1 cellular context compared by ENCODE assay signal in genomic region chr13:80695841-80696240, GRCh38.
TF ChIP-seq lines count a peak whose summit lies in the region.

No MANE protein-coding gene starts in this region.

TF ChIP-seq in SK-N-SH treated with all-trans-retinoic acid at 6 μM for 48 hours, 23 proteins besides CTCF, POLR2A, EP300 and RAD21 (continued from another document):
- TF ChIP-seq CSRNP3 (CRISPR knock-in tag; IDR thresholded peaks at IDR 0.05) (no peak), POU6F1 (CRISPR knock-in tag; IDR thresholded peaks at IDR 0.05; ENCODE audit: borderline replicate concordance, low read depth) (no peak), ISL1 (CRISPR knock-in tag; IDR thresholded peaks at IDR 0.05) (no peak), TCF4 (CRISPR knock-in tag; IDR thresholded peaks at IDR 0.05; ENCODE audit: borderline replicate concordance) (no peak), GLIS3 (CRISPR knock-in tag; IDR thresholded peaks at IDR 0.05) (no peak), OSR1 (CRISPR knock-in tag; IDR thresholded peaks at IDR 0.05) (no peak), TOX (CRISPR knock-in tag; IDR thresholded peaks at IDR 0.05; ENCODE audit: borderline replicate concordance) (no peak), ZNF8 (CRISPR knock-in tag; IDR thresholded peaks at IDR 0.05) (no peak), ZNF70 (CRISPR knock-in tag; IDR thresholded peaks at IDR 0.05) (no peak), ZFP30 (CRISPR knock-in tag; IDR thresholded peaks at IDR 0.05) (no peak)
